1 cellular context compared by ENCODE assay signal in genomic region chr4:37985730-37986275, GRCh38.
TF ChIP-seq lines count a peak whose summit lies in the region.

No MANE protein-coding gene starts in this region.

TF ChIP-seq in SK-N-SH treated with all-trans-retinoic acid at 6 μM for 48 hours, 23 proteins besides CTCF, POLR2A, EP300 and RAD21 (continued from another document):
- no peak for TF ChIP-seq POU6F1 (CRISPR knock-in tag; IDR thresholded peaks at IDR 0.05; ENCODE audit: borderline replicate concordance, low read depth)
- TF ChIP-seq PATZ1 (CRISPR knock-in tag; IDR thresholded peaks at IDR 0.05; ENCODE audit: borderline replicate concordance): no peak
- no peak for TF ChIP-seq RARB (CRISPR knock-in tag; IDR thresholded peaks at IDR 0.05)
- no peak for TF ChIP-seq TCF4 (CRISPR knock-in tag; IDR thresholded peaks at IDR 0.05; ENCODE audit: borderline replicate concordance)
- TF ChIP-seq CSRNP3 (CRISPR knock-in tag; IDR thresholded peaks at IDR 0.05): no peak
- TF ChIP-seq OSR1 (CRISPR knock-in tag; IDR thresholded peaks at IDR 0.05): no peak
- no peak for TF ChIP-seq ARNTL (CRISPR knock-in tag; IDR thresholded peaks at IDR 0.05; ENCODE audit: borderline replicate concordance, low read depth)
- no peak for TF ChIP-seq ZC3H10 (CRISPR knock-in tag; IDR thresholded peaks at IDR 0.05)
- TF ChIP-seq ESRRG (CRISPR knock-in tag; IDR thresholded peaks at IDR 0.05): no peak
- TF ChIP-seq SNAI2 (CRISPR knock-in tag; IDR thresholded peaks at IDR 0.05): no peak
- no peak for TF ChIP-seq GLIS3 (CRISPR knock-in tag; IDR thresholded peaks at IDR 0.05)
- no peak for TF ChIP-seq ZNF70 (CRISPR knock-in tag; IDR thresholded peaks at IDR 0.05)
- TF ChIP-seq TSHZ2 (CRISPR knock-in tag; IDR thresholded peaks at IDR 0.05): no peak
